In the genomic region with DNA sequence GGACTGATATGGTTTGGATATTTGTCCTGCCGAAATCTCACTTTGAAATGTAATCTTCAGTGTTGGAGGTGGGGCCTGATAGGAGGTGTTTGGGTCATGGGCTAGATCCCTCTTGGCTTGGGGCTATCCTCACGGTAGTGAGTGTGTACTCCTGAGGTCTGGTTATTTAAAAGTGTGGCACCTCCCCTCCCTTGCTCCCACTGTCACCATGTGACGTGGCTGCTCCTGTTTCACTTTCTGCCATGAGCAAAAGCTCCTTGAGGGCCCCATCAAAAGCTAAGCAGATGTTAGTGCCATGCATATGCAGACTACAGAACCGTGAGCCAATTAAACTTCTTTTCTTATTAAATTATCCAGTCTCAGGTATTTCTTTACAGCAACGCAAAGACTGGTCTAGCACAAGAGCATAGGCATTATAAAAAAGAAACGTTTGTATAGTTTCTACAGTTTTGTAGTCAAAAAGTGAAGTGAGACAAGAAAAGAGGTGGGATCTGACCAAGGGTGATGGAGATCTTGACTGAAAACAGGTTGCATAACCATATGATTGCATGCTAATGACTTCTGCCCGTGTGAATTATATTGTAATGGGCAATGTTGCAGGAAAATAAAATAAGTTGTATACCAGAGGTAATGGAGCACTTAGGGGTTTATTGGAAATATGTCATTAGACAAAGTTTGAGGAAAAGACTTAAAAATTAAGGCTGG, we compare ENCODE assay signal across 15 cellular contexts. TPM values are rescaled to one million over a fixed set of nuclear protein-coding genes. Genes with fewer than 3 reads are reported as not detected.
A peak's percentile ranks its signal among the peaks of the same experiment; 100 is the strongest.
DNase-seq lines count a peak whose midpoint lies in the region; ATAC-seq, FAIRE-seq and TF ChIP-seq lines count a peak whose summit lies in the region.
"Had no signal": no experiment of that assay in that cellular context is flagged by ENCODE, and none has a peak within 500 bp of the region (broad histone marks: within the 10 kb centered on the region; RNA-seq: fewer than 3 reads in every experiment).

No MANE protein-coding gene starts in this region.

- no peak for TF ChIP-seq POLR2A in Peyer's patch (IDR thresholded peaks at IDR 0.05)

- no peaks in the 10 kb centered on the region for H3K4me1 ChIP-seq in Peyer's patch

- H3K4me3 ChIP-seq in Peyer's patch: no peak overlapping the region
- H3K4me3 ChIP-seq: heart left ventricle had no signal

- ATAC-seq in GM19452 (IDR thresholded peaks at IDR 0.05; ENCODE audit: unreplicated experiment) (peak; percentile 54), HG03045 (IDR thresholded peaks at IDR 0.05; ENCODE audit: unreplicated experiment) (peak; percentile 77)
- ATAC-seq: heart left ventricle, left cardiac atrium had no signal

- no peaks in the 10 kb centered on the region for H3K27me3 ChIP-seq in Peyer's patch
- H3K27me3 ChIP-seq: heart left ventricle had no signal

- no peaks in the 10 kb centered on the region for H3K9me3 ChIP-seq in Peyer's patch
- H3K9me3 ChIP-seq: heart left ventricle had no signal

- in situ Hi-C loops in GM13976 (cut with MboI; ENCODE audit: low sequenced_read_pairs, unreplicated experiment): no loop called here

- no peak for FAIRE-seq in RCC 7860 (lab: Jason Lieb, UNC)

- TF ChIP-seq CTCF in GM13976 (IDR thresholded peaks at IDR 0.05; ENCODE audit: borderline replicate concordance, control extremely low read depth, extremely low read depth, insufficient read depth, missing control alignments): no peak
- no peak for TF ChIP-seq CTCF in Peyer's patch (IDR thresholded peaks at IDR 0.05)

- peak; percentile 44 for DNase-seq in GM13976 (ENCODE audit: low spot score)
- peak; percentile 11 for DNase-seq in OCI-M1 (lab: John Stamatoyannopoulos, UW)
- DNase-seq in Peyer's patch: no peak
- no peak for DNase-seq in GM19240 (ENCODE audit: insufficient read length, low spot score)
- no peak for DNase-seq in RCC 7860 (ENCODE audit: low spot score)
- no peak for DNase-seq in NCI-H1417 (lab: John Stamatoyannopoulos, UW)
- DNase-seq: activated CD4-positive, alpha-beta T cell treated with anti-CD3 and anti-CD28 coated beads for 4 hours; Calu3; GOT3; heart left ventricle; left cardiac atrium; NCI-H2029 treated with DMSO at 0.1 percent for 48 hours had no signal

- H3K27ac ChIP-seq in Peyer's patch: no peak overlapping the region
- H3K27ac ChIP-seq: epithelial cell of prostate, heart left ventricle had no signal

- no peaks in the 10 kb centered on the region for H3K36me3 ChIP-seq in Peyer's patch
- H3K36me3 ChIP-seq: heart left ventricle had no signal

RNA-seq across cellular contexts. Expression of gene CLASP2, which starts 28.5 kb away (rescaled TPM):
- total RNA-seq in Peyer's patch: 10 to 100 TPM; 37.0 to 73.4 (median 66.4) TPM

RNA-seq across cellular contexts. Expression of gene PDCD6IP, which starts 51.9 kb away (rescaled TPM):
- 100 to 1,000 TPM in 3 of 4 donors, 10 to 100 TPM in 1; 49.5 to 151 (median 136) TPM for total RNA-seq in Peyer's patch

Comparison
In these comparisons a context has a peak if more than half of its experiments do, and no peak if none do; other contexts are left out.
1. DNase-seq: peak in GM13976 (single experiment) and OCI-M1 (single experiment); none in Peyer's patch (0 of 3), GM19240 (single experiment), RCC 7860 (single experiment) and NCI-H1417 (0 of 3).